8 cellular contexts compared by ENCODE assay signal in genomic region chr3:20125912-20126311, GRCh38.
A peak's percentile ranks its signal among the peaks of the same experiment; 100 is the strongest.
DNase-seq lines count a peak whose midpoint lies in the region; ATAC-seq, FAIRE-seq and TF ChIP-seq lines count a peak whose summit lies in the region.

No MANE protein-coding gene starts in this region.

- no peak overlapping the region for H2AFZ ChIP-seq in K562 (ENCODE audit: low read depth, low read length)

- BruUV-seq in K562 (replicated peaks; lab: Mats Ljungman, UMichigan): no TSS peak

- in situ Hi-C loops in K562 (cut with MboI): no loop called here

- CTCF ChIA-PET in K562 (lab: Yijun Ruan, JAX; ENCODE audit: low intra/inter-chr PET ratio): no interaction called here

- H3K27me3 ChIP-seq in GM06990 (replicated peaks; ENCODE audit: control insufficient read depth, insufficient read depth, low read length): no peaks in the 10 kb centered on the region
- no peaks in the 10 kb centered on the region for H3K27me3 ChIP-seq in K562 (ENCODE audit: control insufficient read depth in 2 of 2, insufficient read depth in 2 of 2, low read length in 2 of 2)
- no peaks in the 10 kb centered on the region for H3K27me3 ChIP-seq in stomach

- TF ChIP-seq CTCF in GM06990 (IDR thresholded peaks at IDR 0.05; ENCODE audit: insufficient read depth, low read length, poor library complexity, severe bottlenecking): no peak
- no peak for TF ChIP-seq CTCF in K562 (IDR thresholded peaks at IDR 0.05 in 2 of 3, conservative IDR thresholded peaks at IDR 0.05 in 1 of 3; ENCODE audit: insufficient read depth in 2 of 3, low read depth in 1 of 3, low read length in 3 of 3)
- TF ChIP-seq CTCF in stomach (IDR thresholded peaks at IDR 0.05): no peak

- FAIRE-seq in K562 (lab: Jason Lieb, UNC): no peak

- H3K9me3 ChIP-seq in K562 (replicated peaks; ENCODE audit: control insufficient read depth, insufficient read depth, low read depth, low read length) (no peaks in the 10 kb centered on the region), stomach (no peaks in the 10 kb centered on the region)

- H3K4me3 ChIP-seq in GM06990 (replicated peaks; ENCODE audit: low read depth, low read length) (no peak overlapping the region), K562 (no peak overlapping the region), stomach (no peak overlapping the region)

- intact Hi-C loops in K562 (cut with micrococcal nuclease) (no loop called here), stomach (cut with DNase I; ENCODE audit: low total_unique reads) (no loop called here)

- H3K36me3 ChIP-seq in GM06990 (ENCODE audit: control insufficient read depth, insufficient read depth, low read length) (no peaks in the 10 kb centered on the region), K562 (ENCODE audit: control insufficient read depth, insufficient read depth, low read length) (peaks cover 25% of the 10 kb centered on the region), stomach (peaks cover 27 to 83% (median 78%) of the 10 kb centered on the region in 4 donors)

- H3K4me1 ChIP-seq in K562 (replicated peaks in 1 of 2; ENCODE audit: control insufficient read depth in 2 of 2, insufficient read depth in 2 of 2, low read length in 2 of 2) (no peaks in the 10 kb centered on the region), stomach (no peaks in the 10 kb centered on the region)

- no peak for TF ChIP-seq EP300 in K562 (IDR thresholded peaks at IDR 0.05; ENCODE audit: low read length)
- TF ChIP-seq EP300 in stomach (IDR thresholded peaks at IDR 0.05): no peak

- peak; percentile 64 for DNase-seq in GM06990 (ENCODE audit: extremely low read depth, insufficient read length)
- DNase-seq in K562 (ENCODE audit: extremely low read depth in 1 of 4, low spot score in 3 of 4): no peak
- no peak for DNase-seq in HK-2 (ENCODE audit: unreplicated experiment)
- DNase-seq in ecto neural progenitor cell (ENCODE audit: low spot score): no peak
- no peak for DNase-seq in activated gamma-delta T cell treated with Interleukin-2 at 50 U/mL for 16 hours
- DNase-seq in stomach: no peak

- no peaks in the 10 kb centered on the region for H3K9me1 ChIP-seq in K562 (ENCODE audit: control insufficient read depth, insufficient read depth, low read length)

- TF ChIP-seq POLR2A in K562 (conservative IDR thresholded peaks at IDR 0.05) (no peak), stomach (IDR thresholded peaks at IDR 0.05) (no peak)

- POLR2A ChIA-PET in K562 (lab: Yijun Ruan, JAX): no interaction called here

- no peak for TF ChIP-seq RAD21 in K562 (CRISPR knock-in tag; conservative IDR thresholded peaks at IDR 0.05 in 1 of 2, IDR thresholded peaks at IDR 0.05 in 1 of 2)

- no peak overlapping the region for H3K4me2 ChIP-seq in K562 (ENCODE audit: insufficient read depth, low read length)

- WGBS in K562 (ENCODE audit: insufficient coverage, low coverage, missing lambda C conversion rate): 72% methylated on average over 10 of the region's 10 CpGs
- 81 to 87% (median 84%) methylated on average over 10 of the region's 10 CpGs for WGBS in stomach, 5 donors

- no peaks in the 10 kb centered on the region for H4K20me1 ChIP-seq in K562 (replicated peaks; ENCODE audit: control insufficient read depth, insufficient read depth, low read length)

- ATAC-seq in GM21360 (IDR thresholded peaks at IDR 0.05; ENCODE audit: unreplicated experiment) (peak; percentile 99), HG03378 (IDR thresholded peaks at IDR 0.05; ENCODE audit: unreplicated experiment) (peak; percentile 100), K562 (no peak)

- H3K79me2 ChIP-seq in K562 (ENCODE audit: control insufficient read depth, insufficient read depth, low read length): no peaks in the 10 kb centered on the region

- H3K27ac ChIP-seq in K562 (ENCODE audit: extremely low read depth, low read depth, low read length) (no peak overlapping the region), stomach (no peak overlapping the region)

- H3K9ac ChIP-seq in K562 (ENCODE audit: insufficient read depth in 1 of 2, low read depth in 2 of 2, low read length in 2 of 2): no peak overlapping the region

TF ChIP-seq in K562, 482 proteins besides CTCF, POLR2A, EP300 and RAD21:
- TF ChIP-seq SPI1 (IDR thresholded peaks at IDR 0.05; ENCODE audit: borderline replicate concordance, low read depth, low read length) (peak; percentile 35; the same call in 1 of the 2 replicates), ZNF740 (CRISPR knock-in tag; IDR thresholded peaks at IDR 0.05) (no peak), ZNF740 (tag; IDR thresholded peaks at IDR 0.05) (no peak)
